Comparison of ENCODE assay signal across 1 cellular context in genomic region chr22:42500164-42500835, GRCh38.
TF ChIP-seq lines count a peak whose summit lies in the region.

No MANE protein-coding gene starts in this region.

TF ChIP-seq in H1, 55 proteins besides CTCF, POLR2A, EP300 and RAD21 (continued from another document):
- peak; percentile 83 for TF ChIP-seq POLR2AphosphoS5 (IDR thresholded peaks at IDR 0.05; ENCODE audit: low read depth, low read length)
- no peak for TF ChIP-seq SUZ12 (IDR thresholded peaks at IDR 0.05; ENCODE audit: low read length)
- TF ChIP-seq, protein P1, sequence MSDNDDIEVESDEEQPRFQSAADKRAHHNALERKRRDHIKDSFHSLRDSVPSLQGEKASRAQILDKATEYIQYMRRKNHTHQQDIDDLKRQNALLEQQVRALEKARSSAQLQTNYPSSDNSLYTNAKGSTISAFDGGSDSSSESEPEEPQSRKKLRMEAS (IDR thresholded peaks at IDR 0.05): peak; percentile 82
- TF ChIP-seq TAF7 (optimal IDR thresholded peaks at IDR 0.05; ENCODE audit: borderline replicate concordance, low read depth, low read length): no peak
- no peak for TF ChIP-seq RNF2 (IDR thresholded peaks at IDR 0.05; ENCODE audit: borderline replicate concordance, low read depth, low read length, missing control alignments, poor library complexity, severe bottlenecking)
- peak; percentile 51; the same call in 1 of the 2 replicates for TF ChIP-seq E2F6 (IDR thresholded peaks at IDR 0.05)
- TF ChIP-seq TAF1 (IDR thresholded peaks at IDR 0.05; ENCODE audit: low read depth, low read length): peak; percentile 62; the same call in 1 of the 2 replicates
- TF ChIP-seq, protein P2, sequence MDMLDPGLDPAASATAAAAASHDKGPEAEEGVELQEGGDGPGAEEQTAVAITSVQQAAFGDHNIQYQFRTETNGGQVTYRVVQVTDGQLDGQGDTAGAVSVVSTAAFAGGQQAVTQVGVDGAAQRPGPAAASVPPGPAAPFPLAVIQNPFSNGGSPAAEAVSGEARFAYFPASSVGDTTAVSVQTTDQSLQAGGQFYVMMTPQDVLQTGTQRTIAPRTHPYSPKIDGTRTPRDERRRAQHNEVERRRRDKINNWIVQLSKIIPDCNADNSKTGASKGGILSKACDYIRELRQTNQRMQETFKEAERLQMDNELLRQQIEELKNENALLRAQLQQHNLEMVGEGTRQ (IDR thresholded peaks at IDR 0.05; ENCODE audit: low read length): no peak
- TF ChIP-seq SP1 (IDR thresholded peaks at IDR 0.05; ENCODE audit: low read depth, low read length): peak; percentile 75
- no peak for TF ChIP-seq GTF2F1 (IDR thresholded peaks at IDR 0.05; ENCODE audit: borderline replicate concordance, low read depth, low read length)
- no peak for TF ChIP-seq POU5F1 (IDR thresholded peaks at IDR 0.05; ENCODE audit: low read depth, low read length)
- TF ChIP-seq, protein P3, sequence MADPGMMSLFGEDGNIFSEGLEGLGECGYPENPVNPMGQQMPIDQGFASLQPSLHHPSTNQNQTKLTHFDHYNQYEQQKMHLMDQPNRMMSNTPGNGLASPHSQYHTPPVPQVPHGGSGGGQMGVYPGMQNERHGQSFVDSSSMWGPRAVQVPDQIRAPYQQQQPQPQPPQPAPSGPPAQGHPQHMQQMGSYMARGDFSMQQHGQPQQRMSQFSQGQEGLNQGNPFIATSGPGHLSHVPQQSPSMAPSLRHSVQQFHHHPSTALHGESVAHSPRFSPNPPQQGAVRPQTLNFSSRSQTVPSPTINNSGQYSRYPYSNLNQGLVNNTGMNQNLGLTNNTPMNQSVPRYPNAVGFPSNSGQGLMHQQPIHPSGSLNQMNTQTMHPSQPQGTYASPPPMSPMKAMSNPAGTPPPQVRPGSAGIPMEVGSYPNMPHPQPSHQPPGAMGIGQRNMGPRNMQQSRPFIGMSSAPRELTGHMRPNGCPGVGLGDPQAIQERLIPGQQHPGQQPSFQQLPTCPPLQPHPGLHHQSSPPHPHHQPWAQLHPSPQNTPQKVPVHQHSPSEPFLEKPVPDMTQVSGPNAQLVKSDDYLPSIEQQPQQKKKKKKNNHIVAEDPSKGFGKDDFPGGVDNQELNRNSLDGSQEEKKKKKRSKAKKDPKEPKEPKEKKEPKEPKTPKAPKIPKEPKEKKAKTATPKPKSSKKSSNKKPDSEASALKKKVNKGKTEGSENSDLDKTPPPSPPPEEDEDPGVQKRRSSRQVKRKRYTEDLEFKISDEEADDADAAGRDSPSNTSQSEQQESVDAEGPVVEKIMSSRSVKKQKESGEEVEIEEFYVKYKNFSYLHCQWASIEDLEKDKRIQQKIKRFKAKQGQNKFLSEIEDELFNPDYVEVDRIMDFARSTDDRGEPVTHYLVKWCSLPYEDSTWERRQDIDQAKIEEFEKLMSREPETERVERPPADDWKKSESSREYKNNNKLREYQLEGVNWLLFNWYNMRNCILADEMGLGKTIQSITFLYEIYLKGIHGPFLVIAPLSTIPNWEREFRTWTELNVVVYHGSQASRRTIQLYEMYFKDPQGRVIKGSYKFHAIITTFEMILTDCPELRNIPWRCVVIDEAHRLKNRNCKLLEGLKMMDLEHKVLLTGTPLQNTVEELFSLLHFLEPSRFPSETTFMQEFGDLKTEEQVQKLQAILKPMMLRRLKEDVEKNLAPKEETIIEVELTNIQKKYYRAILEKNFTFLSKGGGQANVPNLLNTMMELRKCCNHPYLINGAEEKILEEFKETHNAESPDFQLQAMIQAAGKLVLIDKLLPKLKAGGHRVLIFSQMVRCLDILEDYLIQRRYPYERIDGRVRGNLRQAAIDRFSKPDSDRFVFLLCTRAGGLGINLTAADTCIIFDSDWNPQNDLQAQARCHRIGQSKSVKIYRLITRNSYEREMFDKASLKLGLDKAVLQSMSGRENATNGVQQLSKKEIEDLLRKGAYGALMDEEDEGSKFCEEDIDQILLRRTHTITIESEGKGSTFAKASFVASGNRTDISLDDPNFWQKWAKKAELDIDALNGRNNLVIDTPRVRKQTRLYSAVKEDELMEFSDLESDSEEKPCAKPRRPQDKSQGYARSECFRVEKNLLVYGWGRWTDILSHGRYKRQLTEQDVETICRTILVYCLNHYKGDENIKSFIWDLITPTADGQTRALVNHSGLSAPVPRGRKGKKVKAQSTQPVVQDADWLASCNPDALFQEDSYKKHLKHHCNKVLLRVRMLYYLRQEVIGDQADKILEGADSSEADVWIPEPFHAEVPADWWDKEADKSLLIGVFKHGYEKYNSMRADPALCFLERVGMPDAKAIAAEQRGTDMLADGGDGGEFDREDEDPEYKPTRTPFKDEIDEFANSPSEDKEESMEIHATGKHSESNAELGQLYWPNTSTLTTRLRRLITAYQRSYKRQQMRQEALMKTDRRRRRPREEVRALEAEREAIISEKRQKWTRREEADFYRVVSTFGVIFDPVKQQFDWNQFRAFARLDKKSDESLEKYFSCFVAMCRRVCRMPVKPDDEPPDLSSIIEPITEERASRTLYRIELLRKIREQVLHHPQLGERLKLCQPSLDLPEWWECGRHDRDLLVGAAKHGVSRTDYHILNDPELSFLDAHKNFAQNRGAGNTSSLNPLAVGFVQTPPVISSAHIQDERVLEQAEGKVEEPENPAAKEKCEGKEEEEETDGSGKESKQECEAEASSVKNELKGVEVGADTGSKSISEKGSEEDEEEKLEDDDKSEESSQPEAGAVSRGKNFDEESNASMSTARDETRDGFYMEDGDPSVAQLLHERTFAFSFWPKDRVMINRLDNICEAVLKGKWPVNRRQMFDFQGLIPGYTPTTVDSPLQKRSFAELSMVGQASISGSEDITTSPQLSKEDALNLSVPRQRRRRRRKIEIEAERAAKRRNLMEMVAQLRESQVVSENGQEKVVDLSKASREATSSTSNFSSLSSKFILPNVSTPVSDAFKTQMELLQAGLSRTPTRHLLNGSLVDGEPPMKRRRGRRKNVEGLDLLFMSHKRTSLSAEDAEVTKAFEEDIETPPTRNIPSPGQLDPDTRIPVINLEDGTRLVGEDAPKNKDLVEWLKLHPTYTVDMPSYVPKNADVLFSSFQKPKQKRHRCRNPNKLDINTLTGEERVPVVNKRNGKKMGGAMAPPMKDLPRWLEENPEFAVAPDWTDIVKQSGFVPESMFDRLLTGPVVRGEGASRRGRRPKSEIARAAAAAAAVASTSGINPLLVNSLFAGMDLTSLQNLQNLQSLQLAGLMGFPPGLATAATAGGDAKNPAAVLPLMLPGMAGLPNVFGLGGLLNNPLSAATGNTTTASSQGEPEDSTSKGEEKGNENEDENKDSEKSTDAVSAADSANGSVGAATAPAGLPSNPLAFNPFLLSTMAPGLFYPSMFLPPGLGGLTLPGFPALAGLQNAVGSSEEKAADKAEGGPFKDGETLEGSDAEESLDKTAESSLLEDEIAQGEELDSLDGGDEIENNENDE (IDR thresholded peaks at IDR 0.05; ENCODE audit: insufficient replicate concordance, low read length): no peak
- TF ChIP-seq BACH1 (IDR thresholded peaks at IDR 0.05; ENCODE audit: low read length): no peak
